10 cellular contexts compared by ENCODE assay signal in the genomic region with DNA sequence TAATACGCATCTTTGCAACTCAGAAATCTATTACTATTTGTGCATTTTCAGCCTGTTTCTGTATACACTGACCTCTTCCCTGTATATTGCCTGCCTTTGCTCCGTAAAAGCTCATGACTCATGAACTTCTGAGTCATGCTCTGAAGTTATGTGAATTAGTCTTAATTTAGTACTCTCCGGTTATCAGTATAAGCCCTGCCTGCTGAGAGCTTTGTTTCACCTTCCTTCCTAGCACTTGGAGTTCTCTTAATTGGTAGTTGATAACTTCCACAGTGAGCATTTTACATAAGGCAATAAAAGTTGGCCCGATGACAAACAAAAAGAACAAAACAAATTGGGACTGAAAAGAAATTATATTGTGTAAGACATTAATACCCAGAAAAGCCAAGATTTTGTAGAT.
DNase-seq lines count a peak whose midpoint lies in the region; ATAC-seq, FAIRE-seq and TF ChIP-seq lines count a peak whose summit lies in the region.
"Had no signal": no experiment of that assay in that cellular context is flagged by ENCODE, and none has a peak within 500 bp of the region (broad histone marks: within the 10 kb centered on the region; RNA-seq: fewer than 3 reads in every experiment).

No MANE protein-coding gene starts in this region.

- H3K27me3 ChIP-seq in MG63 = no peaks in the 10 kb centered on the region
- H3K27me3 ChIP-seq in bronchial epithelial cell (ENCODE audit: control insufficient read depth, insufficient read depth, low read length) = no peaks in the 10 kb centered on the region
- no peaks in the 10 kb centered on the region for H3K27me3 ChIP-seq in left lung
- no peaks in the 10 kb centered on the region for H3K27me3 ChIP-seq in H7 (ENCODE audit: control insufficient read depth, insufficient read depth, low read length)

- no peak for FAIRE-seq in bronchial epithelial cell (lab: Jason Lieb, UNC)
- FAIRE-seq: D721Med had no signal

- H3K36me3 ChIP-seq in MG63 (no peaks in the 10 kb centered on the region), bronchial epithelial cell (ENCODE audit: control insufficient read depth, insufficient read depth, low read length) (no peaks in the 10 kb centered on the region), left lung (no peaks in the 10 kb centered on the region), H7 (replicated peaks; ENCODE audit: control insufficient read depth, insufficient read depth, low read length) (no peaks in the 10 kb centered on the region)

- no peak overlapping the region for H3K27ac ChIP-seq in left lung

- intact Hi-C loops in left lung (cut with DNase I) = no loop called here

- ATAC-seq in left lung = peak; percentile 84
- ATAC-seq: activated T-cell treated with anti-CD3 and anti-CD28 coated beads, Interleukin-2, amount 50 U/mL, for 72 hours had no signal

- H3K4me3 ChIP-seq in MG63 = no peak overlapping the region
- no peak overlapping the region for H3K4me3 ChIP-seq in bronchial epithelial cell (ENCODE audit: low read depth, low read length)
- H3K4me3 ChIP-seq in left lung = no peak overlapping the region
- H3K4me3 ChIP-seq in H7 (ENCODE audit: insufficient read depth, low read depth, low read length) = no peak overlapping the region

- peaks cover 0 to 5% of the 10 kb centered on the region in 2 donors for H3K4me1 ChIP-seq in left lung

- DNase-seq in AG20443 (ENCODE audit: low spot score) = peak; percentile 68
- peak; percentile 14 for DNase-seq in MG63
- peak; percentile 86 for DNase-seq in bronchial epithelial cell (ENCODE audit: low read depth)
- no peak for DNase-seq in left lung
- DNase-seq in H7 = no peak
- DNase-seq in DMS 273 (lab: John Stamatoyannopoulos, UW; ENCODE audit: unreplicated experiment) = no peak
- no peak for DNase-seq in epidermal melanocyte (ENCODE audit: insufficient read length, low spot score)
- DNase-seq in NAMALWA (ENCODE audit: low spot score) = no peak
- DNase-seq: activated T-cell treated with anti-CD3 and anti-CD28 coated beads, Interleukin-2, amount 50 U/mL, for 72 hours had no signal

- TF ChIP-seq CTCF in bronchial epithelial cell (IDR thresholded peaks at IDR 0.05; ENCODE audit: insufficient read depth, low read length, severe bottlenecking) (no peak), left lung (IDR thresholded peaks at IDR 0.05) (no peak)

- H3K9me3 ChIP-seq in MG63 = no peaks in the 10 kb centered on the region
- no peaks in the 10 kb centered on the region for H3K9me3 ChIP-seq in left lung

Comparison
In these comparisons a context has a peak if more than half of its experiments do, and no peak if none do; other contexts are left out.
1. DNase-seq: peak in AG20443 (single experiment), MG63 (single experiment) and bronchial epithelial cell (single experiment); none in left lung (0 of 2), H7 (single experiment), DMS 273 (single experiment), epidermal melanocyte (single experiment) and NAMALWA (single experiment).